19 cellular contexts compared by ENCODE assay signal in genomic region chr16:9407206-9407758, GRCh38.
DNase-seq lines count a peak whose midpoint lies in the region; ATAC-seq, FAIRE-seq and TF ChIP-seq lines count a peak whose summit lies in the region.
"Had no signal": no experiment of that assay in that cellular context is flagged by ENCODE, and none has a peak within 500 bp of the region (broad histone marks: within the 10 kb centered on the region; RNA-seq: fewer than 3 reads in every experiment).

No MANE protein-coding gene starts in this region.

- no peak for TF ChIP-seq CTCF in A673 (conservative IDR thresholded peaks at IDR 0.05; ENCODE audit: low read depth, low read length)
- TF ChIP-seq CTCF in D721Med (IDR thresholded peaks at IDR 0.05; ENCODE audit: insufficient read depth, missing control alignments): peak; percentile 11

- H3K9me3 ChIP-seq in A673 (ENCODE audit: low read depth, low read length, poor library complexity, severe bottlenecking): no peaks in the 10 kb centered on the region
- H3K9me3 ChIP-seq: Caco-2 had no signal

- no peaks in the 10 kb centered on the region for H3K36me3 ChIP-seq in A673 (ENCODE audit: insufficient read depth, low read length, poor library complexity, severe bottlenecking)

- ATAC-seq in HG03469 (IDR thresholded peaks at IDR 0.05; ENCODE audit: unreplicated experiment): no peak
- ATAC-seq: HCT116 had no signal

- intact Hi-C loops in A673 (cut with micrococcal nuclease; ENCODE audit: unreplicated experiment): no loop called here

- H3K4me1 ChIP-seq in A673 (ENCODE audit: insufficient read depth, low read length, poor library complexity, severe bottlenecking): no peaks in the 10 kb centered on the region
- H3K4me1 ChIP-seq: Caco-2 had no signal

- peaks cover 12% of the 10 kb centered on the region for H3K27me3 ChIP-seq in A673 (replicated peaks; ENCODE audit: insufficient read depth, low read depth, low read length, poor library complexity)

- no peak for FAIRE-seq in D721Med (lab: Jason Lieb, UNC)
- FAIRE-seq: GM19239, HTR-8/SVneo had no signal

- H3K27ac ChIP-seq in A673 (ENCODE audit: low read depth, low read length, poor library complexity, severe bottlenecking) (no peak overlapping the region), substantia nigra (ENCODE audit: low read depth, low read length, poor library complexity, severe bottlenecking) (no peak overlapping the region)
- H3K27ac ChIP-seq: C4-2B had no signal

- CTCF ChIA-PET in A673 (lab: Charles Lee): no interaction called here

- DNase-seq in A673 (ENCODE audit: low spot score): peak; percentile 18
- no peak for DNase-seq in D721Med (ENCODE audit: insufficient read length, low spot score)
- peak; percentile 65 for DNase-seq in NCI-H82 treated with DMSO at 0.1 percent for 48 hours (lab: John Stamatoyannopoulos, UW; ENCODE audit: unreplicated experiment)
- DNase-seq in iPS-NIHi11 (ENCODE audit: low spot score): peak; percentile 24
- no peak for DNase-seq in pons (ENCODE audit: low spot score)
- DNase-seq in OCI-M1 (lab: John Stamatoyannopoulos, UW): no peak
- no peak for DNase-seq in substantia nigra (lab: John Stamatoyannopoulos, UW)
- DNase-seq: AML-193; Caco-2; CD4-positive, alpha-beta T cell; DMS79 treated with DMSO at 0.1 percent for 48 hours; GF-D8; HFFc6; KG1 had no signal

- POLR2A ChIA-PET in A673 (lab: Charles Lee; ENCODE audit: low non-redundant PET): no interaction called here

- BruUV-seq in A673 (replicated peaks; lab: Mats Ljungman, UMichigan): no TSS peak

- H3K4me3 ChIP-seq in A673 (ENCODE audit: low read depth, low read length, poor library complexity, severe bottlenecking): no peak overlapping the region

Comparison
In these comparisons a context has a peak if more than half of its experiments do, and no peak if none do; other contexts are left out.
1. DNase-seq: peak in A673 (single experiment), NCI-H82 treated with DMSO at 0.1 percent for 48 hours (single experiment) and iPS-NIHi11 (single experiment); none in D721Med (single experiment), pons (single experiment), OCI-M1 (single experiment) and substantia nigra (0 of 49).